Comparison of ENCODE assay signal across 9 cellular contexts in genomic region chr9:34254141-34254913, GRCh38.
A peak's percentile ranks its signal among the peaks of the same experiment; 100 is the strongest.
DNase-seq lines count a peak whose midpoint lies in the region; ATAC-seq and TF ChIP-seq lines count a peak whose summit lies in the region.
"Had no signal": no experiment of that assay in that cellular context is flagged by ENCODE, and none has a peak within 500 bp of the region (broad histone marks: within the 10 kb centered on the region; RNA-seq: fewer than 3 reads in every experiment).

No MANE protein-coding gene starts in this region.

- intact Hi-C loops in Panc1 (cut with micrococcal nuclease; ENCODE audit: unreplicated experiment): no loop called here
- intact Hi-C loops in posterior cingulate gyrus (cut with DNase I): loop anchor here (5.0 kb wide), 1 partner anchor 127 kb away; the partner anchor contains the start of gene DCAF12

- peaks cover 10 to 94% (median 54%) of the 10 kb centered on the region in 11 experiments for H4K20me1 ChIP-seq in BLaER1 treated with 17β-estradiol and CSF1 and Interleukin-3, amounts not matched to agents 10 nM and 100 nM
- H4K20me1 ChIP-seq in MM.1S (ENCODE audit: insufficient read depth, low read length): no peaks in the 10 kb centered on the region

- H3K9me3 ChIP-seq in BLaER1 treated with 17β-estradiol and CSF1 and Interleukin-3, amounts not matched to agents 10 nM and 100 nM (replicated peaks in 1 of 11): no peaks in the 10 kb centered on the region
- H3K9me3 ChIP-seq in Panc1 (ENCODE audit: control insufficient read depth, insufficient read depth, low read depth, low read length) (no peaks in the 10 kb centered on the region), MM.1S (replicated peaks; ENCODE audit: insufficient read depth, low read length) (no peaks in the 10 kb centered on the region)

- in situ Hi-C loops in Panc1 (cut with HindIII; ENCODE audit: low pct_unique_long_range_greater_than_20kb, low sequenced_read_pairs): no loop called here

- CTCF ChIA-PET in Panc1 (lab: Charles Lee): interaction anchor here (0.6 to 1.2 kb wide), 9 partner anchors 18 to 329 kb away, joined by 3 to 7 read pairs (median 3); partner anchors contain the start of gene UBAP1

- no peak for TF ChIP-seq CTCF in Panc1 (IDR thresholded peaks at IDR 0.05)
- no peak for TF ChIP-seq CTCF in MM.1S (IDR thresholded peaks at IDR 0.05; ENCODE audit: low read length)

- peak overlapping the region in 6 of 11 experiments; percentile 1 to 73 (median 10); a peak in 5 of 22 replicates for H3K9ac ChIP-seq in BLaER1 treated with 17β-estradiol and CSF1 and Interleukin-3, amounts not matched to agents 10 nM and 100 nM
- H3K9ac ChIP-seq in MM.1S (ENCODE audit: low read length): no peak overlapping the region

- no peaks in the 10 kb centered on the region for H3K27me3 ChIP-seq in BLaER1 treated with 17β-estradiol and CSF1 and Interleukin-3, amounts not matched to agents 10 nM and 100 nM
- H3K27me3 ChIP-seq in Panc1 (ENCODE audit: control insufficient read depth, insufficient read depth, low read length) (no peaks in the 10 kb centered on the region), MM.1S (replicated peaks; ENCODE audit: insufficient read depth, low read length) (no peaks in the 10 kb centered on the region)

- DNase-seq in Panc1 (ENCODE audit: low read depth, low spot score): peak; percentile 64
- peak; percentile 60 for DNase-seq in fibroblast of gingiva (ENCODE audit: low read depth)
- peak in 6 of 10 donors; percentile 11 to 83 (median 34) for DNase-seq in posterior cingulate gyrus
- no peak for DNase-seq in DMS79 (lab: John Stamatoyannopoulos, UW)
- no peak for DNase-seq in MM.1S
- no peak for DNase-seq in NCI-H82 treated with DMSO at 0.1 percent for 48 hours (lab: John Stamatoyannopoulos, UW; ENCODE audit: unreplicated experiment)
- DNase-seq: NCI-H446 treated with DMSO at 0.1 percent for 48 hours had no signal

- BruUV-seq in Panc1 (replicated peaks; lab: Mats Ljungman, UMichigan): no TSS peak

- peak; percentile 66 for ATAC-seq in Panc1
- no peak for ATAC-seq in HG03432 (IDR thresholded peaks at IDR 0.05; ENCODE audit: unreplicated experiment)

- no peak overlapping the region for H2AFZ ChIP-seq in MM.1S (ENCODE audit: low read length)

- H3K9me2 ChIP-seq in MM.1S (replicated peaks; ENCODE audit: insufficient read depth, low read length): no peaks in the 10 kb centered on the region

- no peak overlapping the region for H3K4me3 ChIP-seq in BLaER1 treated with 17β-estradiol and CSF1 and Interleukin-3, amounts not matched to agents 10 nM and 100 nM
- H3K4me3 ChIP-seq in Panc1 (ENCODE audit: low read depth in 2 of 2, low read length in 2 of 2) (no peak overlapping the region), MM.1S (ENCODE audit: low read length) (no peak overlapping the region)

- H3K4me1 ChIP-seq in BLaER1 treated with 17β-estradiol and CSF1 and Interleukin-3, amounts not matched to agents 10 nM and 100 nM: peaks cover 26 to 70% (median 58%) of the 10 kb centered on the region in 10 experiments
- H3K4me1 ChIP-seq in Panc1 (ENCODE audit: control insufficient read depth, insufficient read depth, low read length) (peaks cover 21% of the 10 kb centered on the region), MM.1S (ENCODE audit: low read length) (no peaks in the 10 kb centered on the region)

- POLR2A ChIA-PET in Panc1 (lab: Charles Lee): no interaction called here

- H3K79me2 ChIP-seq in MM.1S (ENCODE audit: low read length): no peaks in the 10 kb centered on the region

- peak overlapping the region in 4 of 11 experiments; percentile 88 to 99 (median 92); a peak in 3 of 22 replicates for H3K4me2 ChIP-seq in BLaER1 treated with 17β-estradiol and CSF1 and Interleukin-3, amounts not matched to agents 10 nM and 100 nM
- H3K4me2 ChIP-seq in MM.1S (ENCODE audit: low read depth, low read length): no peak overlapping the region

- H3K27ac ChIP-seq in BLaER1 treated with 17β-estradiol and CSF1 and Interleukin-3, amounts not matched to agents 10 nM and 100 nM: peak overlapping the region in 1 of 11 experiments; percentile 35; a peak in 2 of 22 replicates
- H3K27ac ChIP-seq in Panc1 (ENCODE audit: low read length) (peak overlapping the region; percentile 10; the same call in 1 of the 2 replicates), MM.1S (ENCODE audit: low read length) (no peak overlapping the region)

- peaks cover 52 to 79% (median 69%) of the 10 kb centered on the region in 11 experiments for H3K36me3 ChIP-seq in BLaER1 treated with 17β-estradiol and CSF1 and Interleukin-3, amounts not matched to agents 10 nM and 100 nM
- H3K36me3 ChIP-seq in Panc1 (ENCODE audit: control insufficient read depth, insufficient read depth, low read length) (peaks cover 8% of the 10 kb centered on the region), MM.1S (replicated peaks; ENCODE audit: insufficient read depth, low read length) (0 out of 2 replicates have a peak, but pooled peaks cover 5% of the 10 kb centered on the region)

- no peaks in the 10 kb centered on the region for H3F3A ChIP-seq in MM.1S (ENCODE audit: insufficient read depth, low read length)

Comparison
In these comparisons a context has a peak if more than half of its experiments do, and no peak if none do; other contexts are left out.
1. DNase-seq: peak in Panc1 (single experiment), fibroblast of gingiva (single experiment) and posterior cingulate gyrus (6 of 10); none in DMS79 (single experiment), MM.1S (single experiment) and NCI-H82 treated with DMSO at 0.1 percent for 48 hours (single experiment).